ENCODE assay signal across 7 cellular contexts in the genomic region with DNA sequence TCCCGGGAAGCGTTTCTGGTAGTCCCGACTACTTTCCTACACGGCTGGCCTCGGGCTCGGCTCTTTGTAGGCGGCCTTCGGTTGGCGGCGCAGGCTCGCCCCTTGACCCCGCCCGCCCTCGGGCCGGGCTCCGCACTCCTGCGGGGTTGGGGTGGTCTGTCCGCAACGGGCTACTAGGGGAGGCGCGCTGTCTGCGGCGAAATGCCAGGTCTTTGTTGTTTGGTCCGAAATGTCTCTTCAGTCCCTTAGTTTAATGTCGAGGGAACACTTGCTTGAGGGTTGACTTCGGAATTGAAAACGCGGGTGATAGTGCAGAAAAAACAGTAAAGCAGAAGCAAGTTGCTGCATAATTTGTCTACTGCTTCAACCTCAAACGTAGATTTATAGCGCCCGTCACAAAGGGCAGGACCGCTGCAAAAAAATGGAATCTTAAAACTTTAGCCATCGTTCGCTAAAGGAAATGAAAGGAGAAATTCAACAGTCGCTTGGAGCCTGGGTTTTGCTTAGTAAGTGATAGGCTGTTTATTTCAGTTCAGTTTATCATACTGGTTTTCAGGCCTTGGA. TPM values are rescaled to one million over a fixed set of nuclear protein-coding genes. Genes with fewer than 3 reads are reported as not detected.
DNase-seq lines count a peak whose midpoint lies in the region; ATAC-seq, FAIRE-seq and TF ChIP-seq lines count a peak whose summit lies in the region.

No MANE protein-coding gene starts in this region.

- H3K4me3 ChIP-seq in K562 (peak overlapping the region; percentile 75), left lung (peak overlapping the region; percentile 93 to 94), thyroid gland (replicated peaks in 1 of 3) (peak overlapping the region; percentile 89 to 96 (median 95))

- H3K9me3 ChIP-seq in K562 (replicated peaks; ENCODE audit: control insufficient read depth, insufficient read depth, low read depth, low read length) (no peaks in the 10 kb centered on the region), left lung (no peaks in the 10 kb centered on the region), thyroid gland (no peaks in the 10 kb centered on the region)

- no peak for TF ChIP-seq RAD21 in K562 (CRISPR knock-in tag; conservative IDR thresholded peaks at IDR 0.05 in 1 of 2, IDR thresholded peaks at IDR 0.05 in 1 of 2)

- under 1% methylated on average over 19 of the region's 35 CpGs for WGBS in K562 (ENCODE audit: insufficient coverage, low coverage, missing lambda C conversion rate)
- 0 to 1% methylated on average over 34 to 35 of the region's 35 CpGs for WGBS in thyroid gland, 2 donors

- no peaks in the 10 kb centered on the region for H3K27me3 ChIP-seq in K562 (ENCODE audit: control insufficient read depth in 2 of 2, insufficient read depth in 2 of 2, low read length in 2 of 2)
- H3K27me3 ChIP-seq in left lung, result no peaks in the 10 kb centered on the region
- no peaks in the 10 kb centered on the region for H3K27me3 ChIP-seq in thyroid gland

- DNase-seq in HCEC 1CT, result peak; percentile 13
- DNase-seq in M059J (ENCODE audit: low read depth), result peak; percentile 32
- DNase-seq in K562 (ENCODE audit: extremely low read depth in 1 of 4, low spot score in 3 of 4), result no peak
- no peak for DNase-seq in left lung
- DNase-seq in thyroid gland, result no peak
- DNase-seq in HuH-7.5 (ENCODE audit: low spot score), result no peak

- H3K36me3 ChIP-seq in K562 (ENCODE audit: control insufficient read depth, insufficient read depth, low read length), result peaks cover 33% of the 10 kb centered on the region; the same call in 2 of the 3 replicates
- peaks cover 0 to 11% of the 10 kb centered on the region in 2 donors for H3K36me3 ChIP-seq in left lung
- H3K36me3 ChIP-seq in thyroid gland, result no peaks in the 10 kb centered on the region

- CTCF ChIA-PET in K562 (lab: Yijun Ruan, JAX; ENCODE audit: low intra/inter-chr PET ratio), result no interaction called here

- H3K9me1 ChIP-seq in K562 (ENCODE audit: control insufficient read depth, insufficient read depth, low read length), result no peaks in the 10 kb centered on the region

- in situ Hi-C loops in K562 (cut with MboI), result no loop called here

- peak overlapping the region; percentile 97 for H2AFZ ChIP-seq in K562 (ENCODE audit: low read depth, low read length)

- POLR2A ChIA-PET in K562 (lab: Yijun Ruan, JAX), result interaction anchor here (0.7 to 1.2 kb wide), 7 partner anchors 11 to 769 kb away, joined by 3 to 5 read pairs (median 4); no protein-coding TSS in a partner anchor

- TF ChIP-seq POLR2A in K562 (conservative IDR thresholded peaks at IDR 0.05) (no peak), thyroid gland (IDR thresholded peaks at IDR 0.05) (no peak)

- TF ChIP-seq EP300 in K562 (IDR thresholded peaks at IDR 0.05; ENCODE audit: low read length), result no peak

- ATAC-seq in GM18517 (IDR thresholded peaks at IDR 0.05; ENCODE audit: unreplicated experiment) (peak; percentile 51), K562 (peak; percentile 72), left lung (peak; percentile 60)

- BruUV-seq in K562 (replicated peaks; lab: Mats Ljungman, UMichigan), result TSS peak; percentile 67

- TF ChIP-seq CTCF in K562 (IDR thresholded peaks at IDR 0.05 in 2 of 3, conservative IDR thresholded peaks at IDR 0.05 in 1 of 3; ENCODE audit: insufficient read depth in 2 of 3, low read depth in 1 of 3, low read length in 3 of 3) (no peak), left lung (IDR thresholded peaks at IDR 0.05) (no peak), thyroid gland (IDR thresholded peaks at IDR 0.05) (no peak)

- H3K27ac ChIP-seq in K562 (ENCODE audit: extremely low read depth, low read depth, low read length) (peak overlapping the region; percentile 93), left lung (peak overlapping the region; percentile 93 to 96), thyroid gland (peak overlapping the region; percentile 80 to 94 (median 92))

- intact Hi-C loops in K562 (cut with micrococcal nuclease) (no loop called here), left lung (cut with DNase I) (no loop called here), thyroid gland (cut with DNase I) (no loop called here)

- H3K9ac ChIP-seq in K562 (ENCODE audit: insufficient read depth in 1 of 2, low read depth in 2 of 2, low read length in 2 of 2), result peak overlapping the region; percentile 74 to 97

- no peak for FAIRE-seq in K562 (lab: Jason Lieb, UNC)

- peak overlapping the region; percentile 98 for H3K4me2 ChIP-seq in K562 (ENCODE audit: insufficient read depth, low read length)

- peaks cover 14 to 24% of the 10 kb centered on the region in 2 experiments; a peak in 4 of 5 replicates for H3K4me1 ChIP-seq in K562 (replicated peaks in 1 of 2; ENCODE audit: control insufficient read depth in 2 of 2, insufficient read depth in 2 of 2, low read length in 2 of 2)
- H3K4me1 ChIP-seq in left lung, result peaks cover 22 to 70% of the 10 kb centered on the region in 2 donors
- H3K4me1 ChIP-seq in thyroid gland, result peaks cover 29 to 32% of the 10 kb centered on the region in 2 donors

- H4K20me1 ChIP-seq in K562 (replicated peaks; ENCODE audit: control insufficient read depth, insufficient read depth, low read length), result no peaks in the 10 kb centered on the region; the same call in none of the 2 replicates

- peaks cover 73% of the 10 kb centered on the region for H3K79me2 ChIP-seq in K562 (ENCODE audit: control insufficient read depth, insufficient read depth, low read length)

RNA-seq across cellular contexts. Expression of a gene that starts 0.4 kb away (rescaled TPM):
- total RNA-seq in M059J (2014; rRNA removed; shearing (Covaris generic)), result 131 and 142 TPM in 2 replicates
- 51.4 and 97.8 TPM in 2 replicates for total RNA-seq in K562 (2011; cell fraction: chromatin; rRNA removed; ENCODE audit: low replicate concordance)
- 38.9 and 48.3 TPM in 2 replicates for total RNA-seq in K562 (2011; cell fraction: nucleolus; rRNA removed)
- 73.9 and 83.6 TPM in 2 replicates for total RNA-seq in K562 (2011; cell fraction: nucleoplasm; rRNA removed)
- total RNA-seq in K562 (2014; rRNA removed), result 19.7 and 24.9 TPM in 2 replicates
- 33.8 and 37.8 TPM in 2 replicates for total RNA-seq in K562 (2014; rRNA removed; fragmentation: Illumina TruSeq; extraction: Trizol)
- total RNA-seq in K562 (2015; rRNA removed; fragmentation: Illumina TruSeq; extraction: Trizol), result 26.9 and 30.3 TPM in 2 replicates
- total RNA-seq in K562 (2021), result 19.3 and 21.2 TPM in 2 replicates
- 78.9 and 90.2 TPM in 2 replicates for polyA plus RNA-seq in K562 (2011; rRNA removed)
- 61.5 and 93.3 TPM in 2 replicates for polyA plus RNA-seq in K562 (2011; cell fraction: cytosol; rRNA removed)
- polyA plus RNA-seq in K562 (2011; cell fraction: nucleus; rRNA removed), result 73.3 and 78.6 TPM in 2 replicates
- 19.8 and 22.3 TPM in 2 replicates for polyA plus RNA-seq in K562 (2012)
- 34.1 and 42.6 TPM in 2 replicates for polyA plus RNA-seq in K562 (2014; fragmentation: Illumina TruSeq; extraction: Trizol)
- 100 to 1,000 TPM; 114 to 119 TPM for polyA plus RNA-seq in K562 (2014; fragmentation: Nextera tagmentation; extraction: Ambion mirVana)
- polyA plus RNA-seq in K562 (2014; rRNA removed), result 26.2 and 38.5 TPM in 2 replicates
- 64.5 and 71.5 TPM in 2 replicates for polyA minus RNA-seq in K562 (2011; rRNA and poly(A)+ RNA removed)
- 19.7 and 20.2 TPM in 2 replicates for polyA minus RNA-seq in K562 (2011; cell fraction: cytosol; rRNA and poly(A)+ RNA removed)
- polyA minus RNA-seq in K562 (2011; cell fraction: nucleus; rRNA and poly(A)+ RNA removed), result 31.1 and 43.5 TPM in 2 replicates
- total RNA-seq in left lung, result 10 to 100 TPM; 41.6 to 53.3 TPM
- 10 to 100 TPM; 67.9 to 85.7 (median 75.5) TPM for total RNA-seq in thyroid gland

RNA-seq across cellular contexts. Expression of a gene that starts 0.5 kb away (rescaled TPM):
- total RNA-seq in M059J (2014; rRNA removed; shearing (Covaris generic)), result 33.2 and 38.1 TPM in 2 replicates
- total RNA-seq in K562 (2011; cell fraction: chromatin; rRNA removed; ENCODE audit: low replicate concordance), result 50.0 and 99.2 TPM in 2 replicates
- 40.7 and 43.4 TPM in 2 replicates for total RNA-seq in K562 (2011; cell fraction: nucleolus; rRNA removed)
- total RNA-seq in K562 (2011; cell fraction: nucleoplasm; rRNA removed), result 49.0 and 65.7 TPM in 2 replicates
- total RNA-seq in K562 (2014; rRNA removed) (17.8 and 22.9 TPM in 2 replicates), K562 (2014; rRNA removed; fragmentation: Illumina TruSeq; extraction: Trizol) (14.3 and 16.0 TPM in 2 replicates), K562 (2015; rRNA removed; fragmentation: Illumina TruSeq; extraction: Trizol) (18.1 and 19.3 TPM in 2 replicates), K562 (2021) (19.0 and 20.6 TPM in 2 replicates), left lung (10 to 100 TPM; 15.8 to 21.2 TPM), thyroid gland (10 to 100 TPM; 54.8 to 97.7 (median 81.2) TPM)
- polyA plus RNA-seq in K562 (2011; rRNA removed) (31.3 and 36.5 TPM in 2 replicates), K562 (2014; fragmentation: Illumina TruSeq; extraction: Trizol) (11.3 and 12.8 TPM in 2 replicates), K562 (2014; fragmentation: Nextera tagmentation; extraction: Ambion mirVana) (10 to 100 TPM; 17.2 to 19.7 TPM), K562 (2014; rRNA removed) (28.2 and 33.0 TPM in 2 replicates)
- 12.0 and 20.0 TPM in 2 replicates for polyA plus RNA-seq in K562 (2011; cell fraction: cytosol; rRNA removed)
- 82.1 and 111 TPM in 2 replicates for polyA plus RNA-seq in K562 (2011; cell fraction: nucleus; rRNA removed)
- 15.0 and 15.4 TPM in 2 replicates for polyA plus RNA-seq in K562 (2012)
- 22.8 and 30.6 TPM in 2 replicates for polyA minus RNA-seq in K562 (2011; rRNA and poly(A)+ RNA removed)
- 11.7 and 15.4 TPM in 2 replicates for polyA minus RNA-seq in K562 (2011; cell fraction: cytosol; rRNA and poly(A)+ RNA removed)
- polyA minus RNA-seq in K562 (2011; cell fraction: nucleus; rRNA and poly(A)+ RNA removed), result 72.6 and 116 TPM in 2 replicates

RNA-seq across cellular contexts. Expression of a gene that starts 19.5 kb away (rescaled TPM):
- total RNA-seq in M059J (2014; rRNA removed; shearing (Covaris generic)), result 0.79 and 1.3 TPM in 2 replicates
- total RNA-seq in K562 (2011; cell fraction: chromatin; rRNA removed; ENCODE audit: low replicate concordance), result 4.8 and 15.7 TPM in 2 replicates
- 2.8 and 3.4 TPM in 2 replicates for total RNA-seq in K562 (2011; cell fraction: nucleolus; rRNA removed)
- 4.6 and 6.6 TPM in 2 replicates for total RNA-seq in K562 (2011; cell fraction: nucleoplasm; rRNA removed)
- 0.53 and 0.54 TPM in 2 replicates for total RNA-seq in K562 (2014; rRNA removed)
- 1.0 and 1.1 TPM in 2 replicates for total RNA-seq in K562 (2014; rRNA removed; fragmentation: Illumina TruSeq; extraction: Trizol)
- 1.2 and 1.3 TPM in 2 replicates for total RNA-seq in K562 (2015; rRNA removed; fragmentation: Illumina TruSeq; extraction: Trizol)
- total RNA-seq in K562 (2021), result 0.98 and 1.2 TPM in 2 replicates
- polyA plus RNA-seq in K562 (2011; rRNA removed), result 1.0 and 1.2 TPM in 2 replicates
- 0.37 and 0.42 TPM in 2 replicates for polyA plus RNA-seq in K562 (2011; cell fraction: cytosol; rRNA removed)
- polyA plus RNA-seq in K562 (2011; cell fraction: nucleus; rRNA removed), result 5.2 and 5.5 TPM in 2 replicates
- polyA plus RNA-seq in K562 (2012), result 0.52 and 0.82 TPM in 2 replicates
- 0.60 and 0.82 TPM in 2 replicates for polyA plus RNA-seq in K562 (2014; fragmentation: Illumina TruSeq; extraction: Trizol)
- polyA plus RNA-seq in K562 (2014; fragmentation: Nextera tagmentation; extraction: Ambion mirVana), result under 1 TPM; 0.06 to 0.10 TPM
- 1.6 and 1.7 TPM in 2 replicates for polyA plus RNA-seq in K562 (2014; rRNA removed)
- polyA minus RNA-seq in K562 (2011; rRNA and poly(A)+ RNA removed), result 1.2 and 2.8 TPM in 2 replicates
- polyA minus RNA-seq in K562 (2011; cell fraction: cytosol; rRNA and poly(A)+ RNA removed), result 0.29 and 0.73 TPM in 2 replicates
- polyA minus RNA-seq in K562 (2011; cell fraction: nucleus; rRNA and poly(A)+ RNA removed), result 5.8 and 9.2 TPM in 2 replicates
- total RNA-seq in left lung, result 1 to 10 TPM; 1.7 to 2.6 TPM
- total RNA-seq in thyroid gland, result 10 to 100 TPM in 1 of 4 donors, 1 to 10 TPM in 3; 7.4 to 12.9 (median 7.7) TPM

Comparison
In these comparisons a context has a peak if more than half of its experiments do, and no peak if none do; other contexts are left out.
1. DNase-seq: peak in HCEC 1CT (single experiment) and M059J (single experiment); none in K562 (0 of 4), left lung (0 of 2), thyroid gland (0 of 2) and HuH-7.5 (single experiment).
2. Peak in every context shown above with its lines, with median percentiles within 50 percentile points of each other: ATAC-seq, H3K27ac ChIP-seq and H3K4me3 ChIP-seq.